22 cellular contexts compared by ENCODE assay signal in the genomic region with DNA sequence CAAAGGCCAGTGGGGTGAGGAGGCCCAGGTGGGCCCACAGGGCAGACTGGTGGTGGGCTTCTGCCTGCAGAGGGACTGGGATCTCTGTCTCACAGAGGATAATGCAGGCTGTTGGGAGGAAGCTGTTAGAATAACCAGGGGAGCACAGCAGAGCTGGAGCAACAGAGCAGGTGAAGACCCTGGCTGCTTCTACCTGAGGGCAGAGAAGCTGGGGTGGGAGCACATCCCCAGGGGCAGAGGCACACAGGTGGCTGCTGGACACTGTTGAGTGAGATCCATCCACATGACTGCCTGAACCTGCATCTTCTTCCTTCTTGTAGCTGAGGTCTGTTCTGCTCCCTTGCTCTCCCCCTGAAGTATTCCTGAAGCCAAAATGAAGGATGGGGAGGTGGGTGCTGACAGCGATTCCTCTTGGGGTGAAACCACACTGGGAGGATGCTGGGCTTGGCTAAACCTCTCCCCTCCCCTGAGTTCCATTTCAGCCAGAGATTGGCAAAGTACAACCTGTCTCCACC.
"Had no signal": no experiment of that assay in that cellular context is flagged by ENCODE, and none has a peak within 500 bp of the region (broad histone marks: within the 10 kb centered on the region; RNA-seq: fewer than 3 reads in every experiment).

No MANE protein-coding gene starts in this region.

- H3K27ac ChIP-seq: epithelial cell of prostate, foreskin keratinocyte, gastroesophageal sphincter, heart left ventricle, hepatocyte, left lung, lower lobe of right lung had no signal

- H3K4me1 ChIP-seq: foreskin keratinocyte, gastroesophageal sphincter, heart left ventricle, left lung, lower lobe of right lung had no signal

- DNase-seq: cortex of kidney; effector CD8-positive, alpha-beta T cell; effector memory CD8-positive, alpha-beta T cell; endodermal cell; erythroblast; foreskin keratinocyte; hypothalamus; immature natural killer cell; islet precursor cell; kidney; kidney glomerular epithelial cell; left lung; left ventricle myocardium superior; lower lobe of right lung; mesendoderm; midbrain; naive thymus-derived CD4-positive, alpha-beta T cell had no signal

- H3K9me3 ChIP-seq: heart left ventricle, lower lobe of right lung had no signal

- ATAC-seq: effector memory CD8-positive, alpha-beta T cell; esophagus mucosa; foreskin keratinocyte; gastroesophageal sphincter; heart left ventricle; left lung; left ventricle myocardium superior; lower lobe of right lung; naive thymus-derived CD4-positive, alpha-beta T cell had no signal

- H3K27me3 ChIP-seq: foreskin keratinocyte, hepatocyte, left lung had no signal

- H3K4me3 ChIP-seq: gastroesophageal sphincter, heart left ventricle, hepatocyte, left lung, lower lobe of right lung had no signal

- H3K36me3 ChIP-seq: gastroesophageal sphincter, heart left ventricle, left lung, lower lobe of right lung had no signal
